Comparison of ENCODE assay signal across 8 cellular contexts in the genomic region with DNA sequence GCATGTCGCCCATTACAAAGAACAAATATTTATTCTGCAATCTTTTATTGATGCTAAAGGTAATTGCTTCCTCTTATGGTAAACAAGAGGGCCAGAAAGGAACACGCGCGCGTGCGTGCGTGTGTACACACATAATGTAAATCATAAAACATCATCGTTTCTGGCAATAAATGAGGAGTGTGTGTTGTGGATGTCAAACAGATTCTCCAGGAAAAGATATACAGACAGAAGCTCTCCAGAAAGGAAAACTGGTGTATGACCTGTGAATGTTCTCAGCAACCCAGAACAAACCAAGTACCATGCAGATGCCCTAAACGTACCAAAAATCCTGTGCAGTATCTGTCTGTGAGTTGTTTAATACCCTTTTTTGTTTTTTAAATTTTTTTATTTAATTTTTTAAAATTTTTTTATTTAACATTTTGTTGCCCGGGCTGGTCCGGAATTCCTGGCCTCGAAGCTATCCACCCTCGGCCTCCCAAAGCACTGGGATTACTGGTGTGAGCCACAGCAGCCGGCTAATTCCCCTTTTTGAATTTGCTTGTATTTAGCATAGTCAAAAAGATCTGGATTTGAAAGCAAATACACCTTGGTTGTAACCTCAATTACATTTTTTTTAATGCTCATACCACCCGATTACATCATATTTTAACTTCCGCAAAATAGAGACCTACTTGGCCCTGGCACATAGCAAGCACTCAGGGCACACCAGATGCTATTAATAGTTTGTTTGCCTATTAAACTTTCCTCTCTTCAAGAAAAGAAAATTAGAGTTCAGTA. TPM values are rescaled to one million over a fixed set of nuclear protein-coding genes. Genes with fewer than 3 reads are reported as not detected.
DNase-seq lines count a peak whose midpoint lies in the region; ATAC-seq and TF ChIP-seq lines count a peak whose summit lies in the region.

No MANE protein-coding gene starts in this region.

- H3K27me3 ChIP-seq in HUES6 (ENCODE audit: control insufficient read depth, insufficient read depth, low read length) (no peaks in the 10 kb centered on the region), layer of hippocampus (ENCODE audit: control insufficient read depth, insufficient read depth, low read length) (no peaks in the 10 kb centered on the region), thoracic aorta (replicated peaks; ENCODE audit: insufficient read depth) (no peaks in the 10 kb centered on the region)

- no peak for TF ChIP-seq CTCF in thoracic aorta (IDR thresholded peaks at IDR 0.05)

- DNase-seq in AML-193 (lab: John Stamatoyannopoulos, UW) (peak; percentile 97), thoracic aorta (ENCODE audit: low spot score) (no peak), hepatic stellate cell (ENCODE audit: low spot score) (no peak), cortex of kidney (lab: John Stamatoyannopoulos, UW) (no peak), retina (no peak)
- no peak for DNase-seq in activated naive CD8-positive, alpha-beta T cell treated with anti-CD3 and anti-CD28 coated beads for 36 hours

- H3K9me3 Mint-ChIP-seq in activated naive CD8-positive, alpha-beta T cell treated with anti-CD3 and anti-CD28 coated beads for 36 hours: peaks cover 3% of the 10 kb centered on the region

- H3K27ac ChIP-seq in HUES6 (ENCODE audit: low read depth, low read length) (no peak overlapping the region), layer of hippocampus (ENCODE audit: low read depth, low read length) (peak overlapping the region; percentile 86), thoracic aorta (peak overlapping the region; percentile 89 to 97)

- H3K27me3 Mint-ChIP-seq in activated naive CD8-positive, alpha-beta T cell treated with anti-CD3 and anti-CD28 coated beads for 36 hours: no peaks in the 10 kb centered on the region

- H3K4me1 Mint-ChIP-seq in activated naive CD8-positive, alpha-beta T cell treated with anti-CD3 and anti-CD28 coated beads for 36 hours: peaks cover 18% of the 10 kb centered on the region

- H3K9me3 ChIP-seq in HUES6 (ENCODE audit: control insufficient read depth, insufficient read depth, low read depth, low read length): peaks cover 8% of the 10 kb centered on the region
- H3K9me3 ChIP-seq in thoracic aorta: no peaks in the 10 kb centered on the region

- peak overlapping the region; percentile 93 for H3K4me3 Mint-ChIP-seq in activated naive CD8-positive, alpha-beta T cell treated with anti-CD3 and anti-CD28 coated beads for 36 hours

- H3K4me1 ChIP-seq in HUES6 (ENCODE audit: control insufficient read depth, insufficient read depth, low read length) (no peaks in the 10 kb centered on the region; the same call in 1 of the 2 replicates), thoracic aorta (ENCODE audit: control insufficient read depth in 1 of 2, low read depth in 2 of 2) (peaks cover 18 to 23% of the 10 kb centered on the region in 2 donors)

- H3K36me3 Mint-ChIP-seq in activated naive CD8-positive, alpha-beta T cell treated with anti-CD3 and anti-CD28 coated beads for 36 hours: peaks cover 6% of the 10 kb centered on the region

- H3K4me3 ChIP-seq in HUES6 (ENCODE audit: low read depth, low read length): peak overlapping the region; percentile 80
- peak overlapping the region; percentile 99 for H3K4me3 ChIP-seq in thoracic aorta

- H3K27ac Mint-ChIP-seq in activated naive CD8-positive, alpha-beta T cell treated with anti-CD3 and anti-CD28 coated beads for 36 hours: peak overlapping the region; percentile 94

- H3K9ac ChIP-seq in HUES6 (ENCODE audit: low read length): peak overlapping the region; percentile 56

- no peaks in the 10 kb centered on the region for H3K36me3 ChIP-seq in HUES6 (ENCODE audit: control insufficient read depth, insufficient read depth, low read length)
- no peaks in the 10 kb centered on the region for H3K36me3 ChIP-seq in thoracic aorta

- ATAC-seq in thoracic aorta (ENCODE audit: insufficient number of reproducible peaks, low FRiP score, low read depth): no peak

RNA-seq across cellular contexts. Expression of a gene that starts 0.9 kb away (rescaled TPM):
- total RNA-seq in activated naive CD8-positive, alpha-beta T cell treated with anti-CD3 and anti-CD28 coated beads for 36 hours: 10 to 100 TPM; 18.1 to 18.3 TPM
- total RNA-seq in thoracic aorta: 10 to 100 TPM; 34.8 to 46.8 TPM

RNA-seq across cellular contexts. Expression of a gene that starts 32.5 kb away (rescaled TPM):
- total RNA-seq in activated naive CD8-positive, alpha-beta T cell treated with anti-CD3 and anti-CD28 coated beads for 36 hours: 1,000 to 10,000 TPM; 2,216 to 2,293 TPM
- 1,000 to 10,000 TPM in 1 of 2 donors, 100 to 1,000 TPM in 1; 975 to 1,344 TPM for total RNA-seq in thoracic aorta

Comparison
In these comparisons a context has a peak if more than half of its experiments do, and no peak if none do; other contexts are left out.
1. DNase-seq: peak in AML-193 (2 of 2); none in activated naive CD8-positive, alpha-beta T cell treated with anti-CD3 and anti-CD28 coated beads for 36 hours (single experiment), thoracic aorta (single experiment), hepatic stellate cell (single experiment), cortex of kidney (single experiment) and retina (single experiment).